In genomic region chr18:58348947-58349346, GRCh38 we compare ENCODE assay signal across 22 cellular contexts.
"Had no signal": no experiment of that assay in that cellular context is flagged by ENCODE, and none has a peak within 500 bp of the region (broad histone marks: within the 10 kb centered on the region; RNA-seq: fewer than 3 reads in every experiment).

No MANE protein-coding gene starts in this region.

- H3K9me3 Mint-ChIP-seq: activated CD4-positive, alpha-beta T cell treated with anti-CD3 and anti-CD28 coated beads, Interleukin-2, amount 10 ng/mL, durations not matched to agents 24 days and 14 days; activated naive CD8-positive, alpha-beta T cell treated with anti-CD3 and anti-CD28 coated beads for 36 hours; central memory CD8-positive, alpha-beta T cell; stimulated activated naive B cell treated with anti-CD40 and anti-IgM and Interleukin-4, amounts not matched to agents 10 μg/mL and 1 μg/mL and 100 μg/mL, for 72 hours had no signal

- H3K4me3 Mint-ChIP-seq: activated CD4-positive, alpha-beta T cell treated with anti-CD3 and anti-CD28 coated beads, Interleukin-2, amount 10 ng/mL, durations not matched to agents 24 days and 14 days; activated CD8-positive, alpha-beta T cell treated with anti-CD3 and anti-CD28 coated beads, Interleukin-2, amount 10 ng/mL, durations not matched to agents 7 days and 5 days; activated naive CD8-positive, alpha-beta T cell treated with anti-CD3 and anti-CD28 coated beads for 36 hours; central memory CD8-positive, alpha-beta T cell; stimulated activated naive B cell treated with anti-CD40 and anti-IgM and Interleukin-4, amounts not matched to agents 10 μg/mL and 1 μg/mL and 100 μg/mL, for 72 hours had no signal

- H3K36me3 ChIP-seq: neutrophil had no signal

- H3K27me3 ChIP-seq: brain microvascular endothelial cell, esophagus squamous epithelium, neutrophil, thyroid gland, vagina had no signal

- H3K27ac Mint-ChIP-seq: activated CD4-positive, alpha-beta T cell treated with anti-CD3 and anti-CD28 coated beads, Interleukin-2, amount 10 ng/mL, durations not matched to agents 24 days and 14 days; activated CD8-positive, alpha-beta T cell treated with anti-CD3 and anti-CD28 coated beads, Interleukin-2, amount 10 ng/mL, durations not matched to agents 7 days and 5 days; activated naive CD8-positive, alpha-beta T cell treated with anti-CD3 and anti-CD28 coated beads for 36 hours; stimulated activated naive B cell treated with anti-CD40 and anti-IgM and Interleukin-4, amounts not matched to agents 10 μg/mL and 1 μg/mL and 100 μg/mL, for 72 hours had no signal

- H3K27me3 Mint-ChIP-seq: activated CD4-positive, alpha-beta T cell treated with anti-CD3 and anti-CD28 coated beads, Interleukin-2, amount 10 ng/mL, durations not matched to agents 24 days and 14 days; activated naive CD8-positive, alpha-beta T cell treated with anti-CD3 and anti-CD28 coated beads for 36 hours; stimulated activated naive B cell treated with anti-CD40 and anti-IgM and Interleukin-4, amounts not matched to agents 10 μg/mL and 1 μg/mL and 100 μg/mL, for 72 hours had no signal

- H3K4me1 ChIP-seq: esophagus squamous epithelium, vagina had no signal

- H3K36me3 Mint-ChIP-seq: activated naive CD8-positive, alpha-beta T cell treated with anti-CD3 and anti-CD28 coated beads for 36 hours had no signal

- ATAC-seq: activated CD8-positive, alpha-beta T cell treated with anti-CD3 and anti-CD28 coated beads, Interleukin-2, amount 10 ng/mL, durations not matched to agents 7 days and 5 days; stimulated activated naive B cell treated with anti-CD40 and anti-IgM and Interleukin-4, amounts not matched to agents 10 μg/mL and 1 μg/mL and 100 μg/mL, for 72 hours had no signal

- H3K9me3 ChIP-seq: esophagus squamous epithelium, neutrophil, thyroid gland, vagina had no signal

- H3K27ac ChIP-seq: brain microvascular endothelial cell, esophagus squamous epithelium, neutrophil, thyroid gland, vagina had no signal

- H3K4me3 ChIP-seq: esophagus squamous epithelium, thyroid gland, vagina had no signal

- H3K4me1 Mint-ChIP-seq: activated CD4-positive, alpha-beta T cell treated with anti-CD3 and anti-CD28 coated beads, Interleukin-2, amount 10 ng/mL, durations not matched to agents 24 days and 14 days; activated naive CD8-positive, alpha-beta T cell treated with anti-CD3 and anti-CD28 coated beads for 36 hours; central memory CD8-positive, alpha-beta T cell; stimulated activated naive B cell treated with anti-CD40 and anti-IgM and Interleukin-4, amounts not matched to agents 10 μg/mL and 1 μg/mL and 100 μg/mL, for 72 hours had no signal

- DNase-seq: activated CD4-positive, alpha-beta T cell treated with anti-CD3 and anti-CD28 coated beads, Interleukin-2, amount 10 ng/mL, durations not matched to agents 24 days and 14 days; activated CD4-positive, CD25-positive, alpha-beta regulatory T cell; activated CD8-positive, alpha-beta memory T cell treated with anti-CD3 and anti-CD28 coated beads, Interleukin-2, amount 50 U/mL, for 4 hours; activated CD8-positive, alpha-beta T cell treated with anti-CD3 and anti-CD28 coated beads, Interleukin-2, amount 10 ng/mL, durations not matched to agents 7 days and 5 days; activated gamma-delta T cell; activated naive CD8-positive, alpha-beta T cell treated with anti-CD3 and anti-CD28 coated beads for 36 hours; activated T-cell treated with anti-CD3 and anti-CD28 coated beads, Interleukin-2, amount 50 U/mL, for 48 hours; amygdala; brain microvascular endothelial cell; cortex of kidney; effector CD4-positive, alpha-beta T cell; esophagus squamous epithelium; hippocampal formation; midbrain; retina; stimulated activated CD4-positive, alpha-beta T cell treated with anti-CD3 and anti-CD28 coated beads, Interleukin-12 subunit alpha, Interleukin-12 subunit beta, amount 100 ng/mL, for 4 hours; stimulated activated CD4-positive, alpha-beta T cell treated with anti-CD3 and anti-CD28 coated beads, Interleukin-2, amount 100 ng/mL, for 24 hours; stimulated activated naive B cell treated with anti-CD40 and anti-IgM and Interleukin-4, amounts not matched to agents 10 μg/mL and 1 μg/mL and 100 μg/mL, for 72 hours had no signal
